16 cellular contexts compared by ENCODE assay signal in the genomic region with DNA sequence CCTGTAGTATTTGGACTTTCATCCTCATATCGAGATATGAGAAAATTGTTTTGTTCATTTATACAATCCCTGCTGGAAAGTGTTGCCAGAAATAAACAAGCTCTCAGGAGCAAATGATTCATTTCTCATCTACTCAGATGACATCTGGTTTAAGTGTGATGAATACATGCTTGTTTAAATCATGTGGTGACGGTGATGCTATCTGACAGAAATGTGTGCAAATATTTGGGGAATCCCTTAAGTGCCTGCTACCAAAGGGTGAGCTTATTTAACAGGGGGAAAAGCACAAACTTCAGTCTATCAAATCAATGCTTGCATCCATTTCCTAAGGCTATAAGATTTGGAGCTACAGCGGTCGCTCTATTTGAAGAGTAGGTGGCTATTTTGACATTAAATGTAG.
A peak's percentile ranks its signal among the peaks of the same experiment; 100 is the strongest.
DNase-seq lines count a peak whose midpoint lies in the region; ATAC-seq and TF ChIP-seq lines count a peak whose summit lies in the region.
"Had no signal": no experiment of that assay in that cellular context is flagged by ENCODE, and none has a peak within 500 bp of the region (broad histone marks: within the 10 kb centered on the region; RNA-seq: fewer than 3 reads in every experiment).

No MANE protein-coding gene starts in this region.

- H3K36me3 ChIP-seq in PC-3 (ENCODE audit: low read depth, low read length) (no peaks in the 10 kb centered on the region), SK-N-SH (replicated peaks in 1 of 2; ENCODE audit: control insufficient read depth in 1 of 2, insufficient read depth in 2 of 2, low read length in 1 of 2) (no peaks in the 10 kb centered on the region)
- H3K36me3 ChIP-seq: prostate gland had no signal

- CTCF ChIA-PET in PC-3 (lab: Charles Lee) (interaction anchor here (0.6 kb wide), 1 partner anchor 275 kb away, joined by 3 read pairs; no protein-coding TSS in a partner anchor), SK-N-SH (lab: Yijun Ruan, JAX) (interaction anchor here (1.0 kb wide), 1 partner anchor 11 kb away, joined by 3 read pairs; no protein-coding TSS in a partner anchor)

- H3K9me3 ChIP-seq in PC-3 (ENCODE audit: low read length) (no peaks in the 10 kb centered on the region), SK-N-SH (no peaks in the 10 kb centered on the region)
- H3K9me3 ChIP-seq: prostate gland had no signal

- H4K20me1 ChIP-seq in PC-3 (ENCODE audit: low read length) (no peaks in the 10 kb centered on the region), SK-N-SH (ENCODE audit: insufficient read depth) (no peaks in the 10 kb centered on the region)

- no peaks in the 10 kb centered on the region for H3K9me2 ChIP-seq in PC-3 (replicated peaks; ENCODE audit: low read length)
- H3K9me2 ChIP-seq in SK-N-SH, result no peaks in the 10 kb centered on the region

- peak; percentile 75 for DNase-seq in Daoy (ENCODE audit: low read depth)
- peak; percentile 77 for DNase-seq in PC-3
- peak; percentile 52 for DNase-seq in fibroblast of gingiva (ENCODE audit: low read depth)
- DNase-seq in retina, result peak; percentile 32
- no peak for DNase-seq in SK-N-SH
- DNase-seq in NCI-H2081 treated with DMSO at 0.1 percent for 48 hours (lab: John Stamatoyannopoulos, UW), result no peak
- DNase-seq in activated naive CD4-positive, alpha-beta T cell treated with Interleukin-2 at 50 U/mL for 16 hours, result no peak
- DNase-seq: activated CD4-positive, CD25-positive, alpha-beta regulatory T cell treated with anti-CD3 and anti-CD28 coated beads, Interleukin-2, amount 50 U/mL, for 72 hours; activated T-cell treated with anti-CD3 and anti-CD28 coated beads, Interleukin-2, amount 50 U/mL, for 1 hour; aorta; CD8-positive, alpha-beta memory T cell; NCI-H1092 treated with DMSO at 0.1 percent for 48 hours; NCI-H524 treated with DMSO at 0.1 percent for 48 hours; stimulated activated naive CD8-positive, alpha-beta T cell treated with anti-CD3 and anti-CD28 coated beads, Interleukin-15, amount 100 ng/mL, for 72 hours had no signal

- H3K27ac ChIP-seq in PC-3 (ENCODE audit: low read length) (0 out of 2 replicates have a peak overlapping the region, but pooled peaks have one; percentile 24), SK-N-SH (ENCODE audit: low read depth in 2 of 2, low read length in 1 of 2) (no peak overlapping the region)
- H3K27ac ChIP-seq: prostate gland had no signal

- no peak overlapping the region for H3K9ac ChIP-seq in PC-3 (ENCODE audit: low read length)
- H3K9ac ChIP-seq in SK-N-SH, result no peak overlapping the region

- no peaks in the 10 kb centered on the region for H3K79me2 ChIP-seq in PC-3 (ENCODE audit: low read length)
- H3K79me2 ChIP-seq in SK-N-SH (ENCODE audit: insufficient read depth), result no peaks in the 10 kb centered on the region

- no peak overlapping the region for H2AFZ ChIP-seq in PC-3 (ENCODE audit: low read length)
- no peak overlapping the region for H2AFZ ChIP-seq in SK-N-SH (ENCODE audit: low read depth)

- no peak for TF ChIP-seq EP300 in SK-N-SH (IDR thresholded peaks at IDR 0.05; ENCODE audit: borderline replicate concordance in 1 of 2, low read depth in 1 of 2, low read length in 1 of 2)

- H3K4me3 ChIP-seq in PC-3 (ENCODE audit: low read length) (no peak overlapping the region), SK-N-SH (ENCODE audit: low read depth in 2 of 2, low read length in 1 of 2) (no peak overlapping the region)
- H3K4me3 ChIP-seq: prostate gland had no signal

- no peak for TF ChIP-seq CTCF in PC-3 (conservative IDR thresholded peaks at IDR 0.05; ENCODE audit: low read depth, low read length)
- no peak for TF ChIP-seq CTCF in SK-N-SH (IDR thresholded peaks at IDR 0.05)

- intact Hi-C loops in PC-3 (cut with micrococcal nuclease), result loop anchor here (1.0 to 5.0 kb wide), 6 partner anchors 63 to 468 kb away; no protein-coding TSS in a partner anchor

- H3K4me1 ChIP-seq in PC-3 (ENCODE audit: insufficient read depth, low read length) (peaks cover 17% of the 10 kb centered on the region), SK-N-SH (ENCODE audit: control insufficient read depth in 1 of 2, insufficient read depth in 2 of 2, low read depth in 1 of 2, low read length in 1 of 2) (no peaks in the 10 kb centered on the region)
- H3K4me1 ChIP-seq: prostate gland had no signal

- TF ChIP-seq RAD21 in SK-N-SH (IDR thresholded peaks at IDR 0.05; ENCODE audit: low read length), result no peak

- H3F3A ChIP-seq in PC-3 (ENCODE audit: low read length, unreplicated experiment) (no peaks in the 10 kb centered on the region), SK-N-SH (replicated peaks; ENCODE audit: insufficient read depth) (no peaks in the 10 kb centered on the region)

- ATAC-seq in PC-3, result peak; percentile 89
- ATAC-seq in GM21825 (IDR thresholded peaks at IDR 0.05; ENCODE audit: unreplicated experiment), result no peak
- ATAC-seq: stimulated activated naive CD8-positive, alpha-beta T cell treated with anti-CD3 and anti-CD28 coated beads, Interleukin-15, amount 100 ng/mL, for 72 hours had no signal

- H3K4me2 ChIP-seq in PC-3 (ENCODE audit: low read length) (peak overlapping the region; percentile 57), SK-N-SH (no peak overlapping the region)

- POLR2A ChIA-PET in PC-3 (lab: Charles Lee; ENCODE audit: unreplicated experiment) (no interaction called here), SK-N-SH (lab: Yijun Ruan, JAX) (no interaction called here)

- H3K27me3 ChIP-seq in PC-3 (ENCODE audit: low read length) (no peaks in the 10 kb centered on the region), SK-N-SH (ENCODE audit: insufficient read depth) (no peaks in the 10 kb centered on the region)

- BruUV-seq in PC-3 (replicated peaks; lab: Mats Ljungman, UMichigan), result no TSS peak

- 5% methylated on average over 4 of the region's 4 CpGs for WGBS in SK-N-SH (ENCODE audit: low lambda C conversion rate)

TF ChIP-seq in SK-N-SH, 30 proteins besides CTCF, POLR2A, EP300 and RAD21:
- TF ChIP-seq, protein P1, sequence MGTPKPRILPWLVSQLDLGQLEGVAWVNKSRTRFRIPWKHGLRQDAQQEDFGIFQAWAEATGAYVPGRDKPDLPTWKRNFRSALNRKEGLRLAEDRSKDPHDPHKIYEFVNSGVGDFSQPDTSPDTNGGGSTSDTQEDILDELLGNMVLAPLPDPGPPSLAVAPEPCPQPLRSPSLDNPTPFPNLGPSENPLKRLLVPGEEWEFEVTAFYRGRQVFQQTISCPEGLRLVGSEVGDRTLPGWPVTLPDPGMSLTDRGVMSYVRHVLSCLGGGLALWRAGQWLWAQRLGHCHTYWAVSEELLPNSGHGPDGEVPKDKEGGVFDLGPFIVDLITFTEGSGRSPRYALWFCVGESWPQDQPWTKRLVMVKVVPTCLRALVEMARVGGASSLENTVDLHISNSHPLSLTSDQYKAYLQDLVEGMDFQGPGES (IDR thresholded peaks at IDR 0.05; ENCODE audit: low read depth, low read length), result no peak
- TF ChIP-seq SMC3 (IDR thresholded peaks at IDR 0.05; ENCODE audit: low read depth, low read length) (no peak), FOXM1 (IDR thresholded peaks at IDR 0.05; ENCODE audit: low read depth) (no peak), POLR2AphosphoS5 (IDR thresholded peaks at IDR 0.05; ENCODE audit: low read depth, low read length) (no peak), TCF12 (IDR thresholded peaks at IDR 0.05) (no peak), MEF2A (IDR thresholded peaks at IDR 0.05; ENCODE audit: borderline replicate concordance, low read depth) (no peak), EZH2phosphoT487 (IDR thresholded peaks at IDR 0.05; ENCODE audit: borderline replicate concordance, low read depth) (no peak), TAF1 (IDR thresholded peaks at IDR 0.05; ENCODE audit: borderline replicate concordance, low read depth, low read length) (no peak)
- TF ChIP-seq, protein P2, sequence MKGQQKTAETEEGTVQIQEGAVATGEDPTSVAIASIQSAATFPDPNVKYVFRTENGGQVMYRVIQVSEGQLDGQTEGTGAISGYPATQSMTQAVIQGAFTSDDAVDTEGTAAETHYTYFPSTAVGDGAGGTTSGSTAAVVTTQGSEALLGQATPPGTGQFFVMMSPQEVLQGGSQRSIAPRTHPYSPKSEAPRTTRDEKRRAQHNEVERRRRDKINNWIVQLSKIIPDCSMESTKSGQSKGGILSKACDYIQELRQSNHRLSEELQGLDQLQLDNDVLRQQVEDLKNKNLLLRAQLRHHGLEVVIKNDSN (IDR thresholded peaks at IDR 0.05; ENCODE audit: borderline replicate concordance, low read depth), result no peak
- TF ChIP-seq, protein P3, sequence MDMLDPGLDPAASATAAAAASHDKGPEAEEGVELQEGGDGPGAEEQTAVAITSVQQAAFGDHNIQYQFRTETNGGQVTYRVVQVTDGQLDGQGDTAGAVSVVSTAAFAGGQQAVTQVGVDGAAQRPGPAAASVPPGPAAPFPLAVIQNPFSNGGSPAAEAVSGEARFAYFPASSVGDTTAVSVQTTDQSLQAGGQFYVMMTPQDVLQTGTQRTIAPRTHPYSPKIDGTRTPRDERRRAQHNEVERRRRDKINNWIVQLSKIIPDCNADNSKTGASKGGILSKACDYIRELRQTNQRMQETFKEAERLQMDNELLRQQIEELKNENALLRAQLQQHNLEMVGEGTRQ (IDR thresholded peaks at IDR 0.05; ENCODE audit: borderline replicate concordance, low read depth, low read length), result no peak
TF ChIP-seq in SK-N-SH: peak in this region for 0.

Comparison
In these comparisons a context has a peak if more than half of its experiments do, and no peak if none do; other contexts are left out.
1. DNase-seq: peak in Daoy (single experiment), PC-3 (single experiment), fibroblast of gingiva (single experiment) and retina (single experiment); none in SK-N-SH (single experiment), NCI-H2081 treated with DMSO at 0.1 percent for 48 hours (single experiment) and activated naive CD4-positive, alpha-beta T cell treated with Interleukin-2 at 50 U/mL for 16 hours (single experiment).